Comparison of ENCODE assay signal across 1 cellular context in genomic region chr11:898540-899190, GRCh38.
TF ChIP-seq lines count a peak whose summit lies in the region.

No MANE protein-coding gene starts in this region.

TF ChIP-seq in HepG2, 621 proteins besides CTCF, POLR2A, EP300 and RAD21:
- TF ChIP-seq ZNF687 (CRISPR knock-in tag; IDR thresholded peaks at IDR 0.05) (peak; percentile 51), KDM2A (CRISPR knock-in tag; IDR thresholded peaks at IDR 0.05; ENCODE audit: borderline replicate concordance, low read depth) (peak; percentile 24; the same call in 1 of the 2 replicates), MNT (IDR thresholded peaks at IDR 0.05) (no peak), EHMT2 (IDR thresholded peaks at IDR 0.05; ENCODE audit: borderline replicate concordance, low read depth, low read length) (no peak), ZMYM3 (CRISPR knock-in tag; IDR thresholded peaks at IDR 0.05) (no peak), STAG1 (CRISPR knock-in tag; IDR thresholded peaks at IDR 0.05) (peak; percentile 90), ZNF576 (CRISPR knock-in tag; IDR thresholded peaks at IDR 0.05) (no peak), USF2 (IDR thresholded peaks at IDR 0.05; ENCODE audit: low read depth, low read length) (peak; percentile 10; the same call in 1 of the 2 replicates), USF2 (CRISPR knock-in tag; IDR thresholded peaks at IDR 0.05; ENCODE audit: borderline replicate concordance) (no peak; the same call in 1 of the 2 replicates), SMC3 (IDR thresholded peaks at IDR 0.05; ENCODE audit: low read length) (peak; percentile 44), ZNF12 (CRISPR knock-in tag; IDR thresholded peaks at IDR 0.05) (no peak), NPAS2 (CRISPR knock-in tag; IDR thresholded peaks at IDR 0.05; ENCODE audit: borderline replicate concordance) (no peak), MZF1 (CRISPR knock-in tag; IDR thresholded peaks at IDR 0.05; ENCODE audit: borderline replicate concordance) (no peak), ZNF572 (CRISPR knock-in tag; IDR thresholded peaks at IDR 0.05) (no peak), ZNF136 (CRISPR knock-in tag; IDR thresholded peaks at IDR 0.05; ENCODE audit: low read depth) (no peak), ZFP36 (IDR thresholded peaks at IDR 0.05; ENCODE audit: borderline replicate concordance, low read depth, low read length, partially characterized antibody) (no peak), GATAD1 (CRISPR knock-in tag; IDR thresholded peaks at IDR 0.05) (no peak), ZBTB33 (CRISPR knock-in tag; IDR thresholded peaks at IDR 0.05) (peak; percentile 95), TFAP4 (IDR thresholded peaks at IDR 0.05; ENCODE audit: borderline replicate concordance, low read depth) (no peak), ZBTB38 (CRISPR knock-in tag; IDR thresholded peaks at IDR 0.05) (peak; percentile 82; the same call in 1 of the 2 replicates), SRSF1 (optimal IDR thresholded peaks at IDR 0.05; ENCODE audit: low read depth, low read length) (no peak), SALL1 (CRISPR knock-in tag; IDR thresholded peaks at IDR 0.05) (0 out of 2 replicates have a peak, but pooled peaks have one; percentile 32), FOXM1 (CRISPR knock-in tag; IDR thresholded peaks at IDR 0.05) (no peak), CC2D1A (CRISPR knock-in tag; IDR thresholded peaks at IDR 0.05) (no peak), PHF21A (CRISPR knock-in tag; IDR thresholded peaks at IDR 0.05) (no peak)
TF ChIP-seq in HepG2: peak in this region for 8.
